3 cellular contexts compared by ENCODE assay signal in the genomic region with DNA sequence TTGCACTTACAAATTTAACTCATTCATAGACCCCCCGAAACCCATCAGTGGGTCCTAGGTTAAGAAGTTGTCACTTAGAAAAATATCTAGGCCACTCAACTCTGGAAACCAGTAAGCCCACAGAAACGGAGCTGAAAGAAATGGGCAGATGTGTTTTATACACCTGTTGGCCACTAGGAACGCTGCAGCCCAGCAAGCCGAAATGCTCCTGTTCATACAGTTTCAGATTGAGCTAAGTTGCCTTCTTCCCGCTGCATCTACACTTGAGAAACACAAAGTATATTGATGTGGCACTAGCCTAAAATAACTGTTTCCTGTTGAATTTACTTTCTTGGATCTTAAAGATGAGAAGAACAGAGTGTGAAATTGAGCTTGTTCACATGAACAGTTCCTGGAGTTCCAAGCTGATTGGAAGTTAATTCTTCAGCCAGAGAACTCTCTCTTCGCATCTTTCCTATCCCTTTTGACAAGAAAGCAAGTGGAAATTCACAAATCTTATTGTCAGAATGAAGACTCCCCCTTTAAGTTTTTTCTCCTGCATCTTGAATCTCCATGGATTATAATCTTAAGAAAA.
TF ChIP-seq lines count a peak whose summit lies in the region.

No MANE protein-coding gene starts in this region.

TF ChIP-seq in SK-N-SH, 30 proteins besides CTCF, POLR2A, EP300 and RAD21 (continued from another document):
- no peak for TF ChIP-seq REST (IDR thresholded peaks at IDR 0.05; ENCODE audit: low read depth, low read length)

TF ChIP-seq in endothelial cell of umbilical vein, 7 proteins besides CTCF, POLR2A, EP300 and RAD21 (continued from another document):
- TF ChIP-seq GATA2 (IDR thresholded peaks at IDR 0.05; ENCODE audit: insufficient read depth, insufficient read length, low read depth, low read length) (no peak), JUN (IDR thresholded peaks at IDR 0.05; ENCODE audit: borderline replicate concordance, insufficient read depth, insufficient read length, low read depth) (no peak)
TF ChIP-seq in endothelial cell of umbilical vein: peak in this region for 0.

TF ChIP-seq in neural cell, 6 proteins besides CTCF, POLR2A, EP300 and RAD21 (continued from another document):
- TF ChIP-seq REST (IDR thresholded peaks at IDR 0.05; ENCODE audit: borderline replicate concordance), result no peak
